ENCODE assay signal across 9 cellular contexts in the genomic region with DNA sequence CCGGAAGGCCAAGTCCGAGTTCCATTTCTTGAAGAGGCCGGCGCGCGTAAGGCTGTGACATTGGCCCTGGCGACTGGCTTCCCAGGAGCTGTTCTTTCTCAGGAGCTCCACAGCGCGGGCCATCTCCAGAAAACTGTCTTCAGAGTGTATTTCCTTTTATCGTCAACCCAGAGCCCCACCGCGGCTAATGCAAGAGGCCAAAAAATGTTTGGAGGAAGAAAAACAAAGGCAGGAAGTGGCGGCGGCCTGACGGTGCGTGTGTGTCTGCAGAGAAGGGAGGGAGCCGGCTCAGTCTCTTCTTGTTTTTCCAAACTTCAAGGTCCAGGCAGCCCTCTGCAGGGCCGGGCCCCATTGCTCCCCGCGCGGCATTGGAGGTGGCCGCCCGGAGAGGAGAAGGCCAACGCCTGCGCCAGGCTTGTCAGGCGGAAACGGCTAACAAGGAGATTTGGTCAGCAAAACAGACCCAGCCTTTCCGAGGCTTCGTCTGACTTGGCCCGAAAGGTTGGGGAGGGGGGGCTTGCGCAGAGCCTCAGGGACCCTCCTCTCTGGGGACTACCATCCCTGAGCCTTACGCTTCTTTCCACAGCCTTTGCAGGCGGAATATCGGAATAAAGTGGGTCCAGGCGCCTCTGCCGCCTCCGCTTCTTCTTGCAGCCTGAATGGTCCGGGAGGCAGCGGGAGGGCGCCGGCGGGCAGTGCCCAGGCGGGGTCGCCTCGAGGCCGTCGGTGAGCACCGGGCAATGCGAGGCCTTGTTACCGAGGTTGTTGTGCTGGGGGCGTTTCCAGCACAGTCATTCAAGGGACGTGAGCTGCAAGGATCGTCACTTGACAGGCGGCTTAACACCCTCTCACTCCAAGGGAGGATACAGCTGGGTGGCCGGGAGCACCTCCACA. TPM values are rescaled to one million over a fixed set of nuclear protein-coding genes. Genes with fewer than 3 reads are reported as not detected.
DNase-seq lines count a peak whose midpoint lies in the region; ATAC-seq and TF ChIP-seq lines count a peak whose summit lies in the region.
"Had no signal": no experiment of that assay in that cellular context is flagged by ENCODE, and none has a peak within 500 bp of the region (broad histone marks: within the 10 kb centered on the region; RNA-seq: fewer than 3 reads in every experiment).

No MANE protein-coding gene starts in this region.

- no peak overlapping the region for H2BK5ac ChIP-seq in mesendoderm (ENCODE audit: low read length)

- H3K18ac ChIP-seq in mesendoderm (ENCODE audit: low read length) = no peak overlapping the region

- no peak overlapping the region for H2BK15ac ChIP-seq in mesendoderm (replicated peaks; ENCODE audit: low read depth)

- no peak for TF ChIP-seq CTCF in breast epithelium (IDR thresholded peaks at IDR 0.05)
- TF ChIP-seq CTCF in MCF 10A (IDR thresholded peaks at IDR 0.05; ENCODE audit: unreplicated experiment) = no peak
- TF ChIP-seq CTCF in ascending aorta (IDR thresholded peaks at IDR 0.05) = no peak
- no peak for TF ChIP-seq CTCF in esophagus squamous epithelium (IDR thresholded peaks at IDR 0.05)

- H3K4ac ChIP-seq in mesendoderm (ENCODE audit: low read depth, low read length) = no peak overlapping the region

- H3K9me3 Mint-ChIP-seq in MCF 10A (ENCODE audit: unreplicated experiment) = no peaks in the 10 kb centered on the region

- WGBS in mesendoderm (ENCODE audit: extremely low coverage, insufficient coverage, low lambda C conversion rate) = no CpG with 5 or more reads among the region's 55 CpGs
- WGBS in urinary bladder = 3% methylated on average over 55 of the region's 55 CpGs
- 11 to 14% methylated on average over 16 to 18 of the region's 55 CpGs for WGBS in esophagus squamous epithelium, 2 donors

- H3K4me1 ChIP-seq in breast epithelium = peaks cover 3 to 12% of the 10 kb centered on the region in 2 donors
- peaks cover 5 to 20% of the 10 kb centered on the region in 2 donors for H3K4me1 ChIP-seq in ascending aorta
- no peaks in the 10 kb centered on the region for H3K4me1 ChIP-seq in mesendoderm (ENCODE audit: control insufficient read depth, low read depth, low read length)
- H3K4me1 ChIP-seq in urinary bladder (ENCODE audit: insufficient read depth) = peaks cover 1% of the 10 kb centered on the region
- H3K4me1 ChIP-seq in esophagus squamous epithelium = peaks cover 47 to 68% (median 49%) of the 10 kb centered on the region in 3 donors

- POLR2A ChIA-PET in MCF 10A (lab: Yijun Ruan, JAX) = no interaction called here

- H3K36me3 Mint-ChIP-seq in MCF 10A (ENCODE audit: insufficient read depth, unreplicated experiment) = no peaks in the 10 kb centered on the region

- peak overlapping the region; percentile 26 for H3K9ac ChIP-seq in mesendoderm (ENCODE audit: low read length)

- no peak overlapping the region for H3K4me3 Mint-ChIP-seq in MCF 10A (ENCODE audit: unreplicated experiment)

- no peak overlapping the region for H4K5ac ChIP-seq in mesendoderm (ENCODE audit: low read length)

- no peak overlapping the region for H4K8ac ChIP-seq in mesendoderm (ENCODE audit: low read depth, low read length)

- no TSS peak for BruUV-seq in MCF 10A (replicated peaks; lab: Mats Ljungman, UMichigan)

- no peak overlapping the region for H3K27ac ChIP-seq in breast epithelium
- no peak overlapping the region for H3K27ac ChIP-seq in ascending aorta
- H3K27ac ChIP-seq in mesendoderm (ENCODE audit: low read depth, low read length) = no peak overlapping the region
- H3K27ac ChIP-seq in urinary bladder (ENCODE audit: low read depth) = peak overlapping the region; percentile 95
- H3K27ac ChIP-seq in esophagus squamous epithelium = no peak overlapping the region

- no peaks in the 10 kb centered on the region for H3K79me1 ChIP-seq in mesendoderm (ENCODE audit: low read length)

- H3K27me3 Mint-ChIP-seq in MCF 10A (ENCODE audit: insufficient read depth, unreplicated experiment) = no peaks in the 10 kb centered on the region

- peaks cover 25 to 100% of the 10 kb centered on the region in 2 donors for H3K27me3 ChIP-seq in breast epithelium
- peaks cover 54% of the 10 kb centered on the region for H3K27me3 ChIP-seq in ascending aorta
- peaks cover 92% of the 10 kb centered on the region for H3K27me3 ChIP-seq in mesendoderm (ENCODE audit: insufficient read depth, low read length, poor library complexity)
- H3K27me3 ChIP-seq in esophagus squamous epithelium = peaks cover 42 to 100% (median 91%) of the 10 kb centered on the region in 4 donors

- H3K4me2 ChIP-seq in mesendoderm (ENCODE audit: low read length) = peak overlapping the region; percentile 54

- intact Hi-C loops in breast epithelium (cut with DNase I; ENCODE audit: low total_unique reads) (no loop called here), MCF 10A (cut with micrococcal nuclease) (no loop called here), ascending aorta (cut with DNase I) (loop anchor here (5.0 kb wide), 1 partner anchor 1322 kb away; no protein-coding TSS in a partner anchor), esophagus squamous epithelium (cut with DNase I) (no loop called here)

- H3K27ac Mint-ChIP-seq in MCF 10A (ENCODE audit: low read depth, unreplicated experiment) = no peak overlapping the region

- no peaks in the 10 kb centered on the region for H3K36me3 ChIP-seq in breast epithelium
- H3K36me3 ChIP-seq in ascending aorta = no peaks in the 10 kb centered on the region
- no peaks in the 10 kb centered on the region for H3K36me3 ChIP-seq in mesendoderm (ENCODE audit: control insufficient read depth, insufficient read depth, low read length)
- no peaks in the 10 kb centered on the region for H3K36me3 ChIP-seq in urinary bladder (ENCODE audit: insufficient read depth)
- no peaks in the 10 kb centered on the region for H3K36me3 ChIP-seq in esophagus squamous epithelium

- H3K4me3 ChIP-seq in breast epithelium = peak overlapping the region; percentile 1 to 46 (median 21)
- H3K4me3 ChIP-seq in ascending aorta = peak overlapping the region; percentile 4 to 34
- H3K4me3 ChIP-seq in mesendoderm (ENCODE audit: low read length) = no peak overlapping the region
- peak overlapping the region; percentile 54 for H3K4me3 ChIP-seq in urinary bladder (ENCODE audit: low read depth, low read length)
- H3K4me3 ChIP-seq in esophagus squamous epithelium = peak overlapping the region in 2 of 4 donors; percentile 25 to 40

- no peaks in the 10 kb centered on the region for H3K9me3 ChIP-seq in breast epithelium
- no peaks in the 10 kb centered on the region for H3K9me3 ChIP-seq in ascending aorta
- no peaks in the 10 kb centered on the region for H3K9me3 ChIP-seq in esophagus squamous epithelium

- H2BK120ac ChIP-seq in mesendoderm (ENCODE audit: low read depth, low read length) = no peak overlapping the region

- TF ChIP-seq POLR2A in breast epithelium (IDR thresholded peaks at IDR 0.05) = no peak
- no peak for TF ChIP-seq POLR2A in esophagus squamous epithelium (IDR thresholded peaks at IDR 0.05)

- no peak for ATAC-seq in GM21825 (IDR thresholded peaks at IDR 0.05; ENCODE audit: unreplicated experiment)
- ATAC-seq in HG03439 (IDR thresholded peaks at IDR 0.05; ENCODE audit: unreplicated experiment) = no peak

- H3K56ac ChIP-seq in mesendoderm (ENCODE audit: low read length) = peak overlapping the region; percentile 61

- H2AK5ac ChIP-seq in mesendoderm (ENCODE audit: low read length) = no peak overlapping the region

- H3K79me2 ChIP-seq in mesendoderm (ENCODE audit: control insufficient read depth, insufficient read depth, low read length) = no peaks in the 10 kb centered on the region

- peaks cover 14% of the 10 kb centered on the region for H3K4me1 Mint-ChIP-seq in MCF 10A (ENCODE audit: insufficient read depth, unreplicated experiment)

- DNase-seq in breast epithelium (ENCODE audit: low spot score in 2 of 2) = peak in 1 of 2 donors; percentile 49
- DNase-seq in MCF 10A (ENCODE audit: unreplicated experiment) = no peak
- peak in 1 of 2 donors; percentile 70 for DNase-seq in ascending aorta (ENCODE audit: low spot score in 2 of 2)
- DNase-seq in mesendoderm = peak; percentile 63
- DNase-seq in esophagus squamous epithelium (lab: John Stamatoyannopoulos, UW) = no peak
- DNase-seq: left cardiac atrium had no signal

- CTCF ChIA-PET in MCF 10A (lab: Yijun Ruan, JAX) = interaction anchor here (0.6 to 2.2 kb wide), 4 partner anchors 10 to 593 kb away, joined by 3 to 9 read pairs (median 4); no protein-coding TSS in a partner anchor

- peak overlapping the region; percentile 45 for H3K23ac ChIP-seq in mesendoderm (ENCODE audit: low read length)

RNA-seq across cellular contexts. Expression of a gene that starts 3.9 kb away (rescaled TPM):
- total RNA-seq in breast epithelium (1 to 10 TPM in 1 of 3 donors, not detected in 2; 1.9 TPM), MCF 10A (2022) (0.29 and 0.84 TPM in 2 replicates), ascending aorta (not detected), urinary bladder (9.3 TPM), esophagus squamous epithelium (not detected)
- not detected for polyA plus RNA-seq in mesendoderm (2013, experiment 1 of 2)
- not detected for polyA plus RNA-seq in mesendoderm (2013, experiment 2 of 2)
- polyA plus RNA-seq in urinary bladder = 39.1 TPM
- total RNA-seq: left cardiac atrium had no signal

RNA-seq across cellular contexts. Expression of a gene that starts 11.0 kb away (rescaled TPM):
- total RNA-seq in breast epithelium (under 1 TPM in 2 of 3 donors, not detected in 1; 0.16 to 0.33 TPM), MCF 10A (2022) (not detected in 2 replicates), ascending aorta (not detected), urinary bladder (43.2 TPM), esophagus squamous epithelium (not detected)
- 0.04 TPM for polyA plus RNA-seq in mesendoderm (2013, experiment 1 of 2)
- polyA plus RNA-seq in mesendoderm (2013, experiment 2 of 2) = 0.06 TPM
- 24.4 TPM for polyA plus RNA-seq in urinary bladder
- total RNA-seq: left cardiac atrium had no signal

RNA-seq across cellular contexts. Expression of a gene that starts 14.8 kb away (rescaled TPM):
- total RNA-seq in breast epithelium = 10 to 100 TPM in 1 of 3 donors, 1 to 10 TPM in 2; 2.3 to 21.1 (median 5.2) TPM
- 3.9 and 5.6 TPM in 2 replicates for total RNA-seq in MCF 10A (2022)
- total RNA-seq in ascending aorta = not detected
- not detected for polyA plus RNA-seq in mesendoderm (2013, experiment 1 of 2)
- polyA plus RNA-seq in mesendoderm (2013, experiment 2 of 2) = not detected
- total RNA-seq in urinary bladder = 23.2 TPM
- 44.9 TPM for polyA plus RNA-seq in urinary bladder
- not detected for total RNA-seq in esophagus squamous epithelium

RNA-seq across cellular contexts. Expression of a gene that starts 23.6 kb away (rescaled TPM):
- total RNA-seq in breast epithelium (10 to 100 TPM in 1 of 3 donors, 1 to 10 TPM in 2; 7.5 to 18.4 (median 9.0) TPM), MCF 10A (2022) (6.9 and 7.6 TPM in 2 replicates), ascending aorta (not detected), urinary bladder (19.8 TPM), esophagus squamous epithelium (1 to 10 TPM in 1 of 4 donors, under 1 TPM in 1, not detected in 2; 0.57 to 1.1 TPM)
- not detected for polyA plus RNA-seq in mesendoderm (2013, experiment 1 of 2)
- not detected for polyA plus RNA-seq in mesendoderm (2013, experiment 2 of 2)
- 20.5 TPM for polyA plus RNA-seq in urinary bladder
- total RNA-seq: left cardiac atrium had no signal

RNA-seq across cellular contexts. Expression of a gene that starts 32.4 kb away (rescaled TPM):
- total RNA-seq in breast epithelium = 1 to 10 TPM; 4.6 to 8.8 (median 6.2) TPM
- total RNA-seq in MCF 10A (2022) = 0.29 and 0.44 TPM in 2 replicates
- total RNA-seq in ascending aorta = 12.0 TPM
- 0.01 TPM for polyA plus RNA-seq in mesendoderm (2013, experiment 1 of 2)
- polyA plus RNA-seq in mesendoderm (2013, experiment 2 of 2) = not detected
- total RNA-seq in urinary bladder = 3.7 TPM
- 14.2 TPM for polyA plus RNA-seq in urinary bladder
- under 1 TPM; 0.23 to 0.76 (median 0.48) TPM for total RNA-seq in esophagus squamous epithelium

Comparison
In these comparisons a context has a peak if more than half of its experiments do, and no peak if none do; other contexts are left out.
1. RNA of a gene that starts 11.0 kb away (total RNA-seq): 43.2 TPM in urinary bladder (single experiment); 0.16 to 0.33 TPM in breast epithelium, not detected in MCF 10A, not detected in ascending aorta (single experiment) and not detected in esophagus squamous epithelium; every median in the first group is over 10 times any median in the second.